2 cellular contexts compared by ENCODE assay signal in the genomic region with DNA sequence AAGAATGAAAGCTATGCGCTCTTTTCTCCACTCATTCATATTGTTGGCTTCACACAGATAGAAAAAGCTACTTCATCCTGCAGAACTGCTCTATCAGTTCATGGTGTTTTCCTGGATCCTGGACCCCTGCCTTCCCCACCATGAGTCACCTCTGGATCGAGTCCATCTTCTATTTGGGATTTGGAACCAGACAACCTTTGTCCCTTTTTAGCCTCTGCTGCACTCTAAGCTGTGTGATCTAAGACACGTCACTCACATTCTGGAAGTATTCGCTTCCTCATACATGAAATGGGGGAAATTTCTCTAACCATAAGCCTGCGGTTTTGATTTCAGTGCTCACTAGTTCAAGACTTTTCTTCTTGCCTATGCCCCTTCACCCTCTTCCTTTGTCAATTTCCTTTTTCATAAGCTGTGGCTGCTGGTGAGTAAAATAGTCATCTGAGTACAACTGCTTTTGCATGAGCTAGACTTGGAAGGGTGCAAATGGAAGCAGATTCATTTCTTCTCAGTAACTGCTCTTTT.
A peak's percentile ranks its signal among the peaks of the same experiment; 100 is the strongest.
TF ChIP-seq lines count a peak whose summit lies in the region.

No MANE protein-coding gene starts in this region.

TF ChIP-seq in A549, 52 proteins besides CTCF, POLR2A, EP300 and RAD21:
- TF ChIP-seq FOSL2 (IDR thresholded peaks at IDR 0.05) = no peak
- TF ChIP-seq FOSL2 (CRISPR knock-in tag; IDR thresholded peaks at IDR 0.05) = peak; percentile 51
- TF ChIP-seq, protein P1, sequence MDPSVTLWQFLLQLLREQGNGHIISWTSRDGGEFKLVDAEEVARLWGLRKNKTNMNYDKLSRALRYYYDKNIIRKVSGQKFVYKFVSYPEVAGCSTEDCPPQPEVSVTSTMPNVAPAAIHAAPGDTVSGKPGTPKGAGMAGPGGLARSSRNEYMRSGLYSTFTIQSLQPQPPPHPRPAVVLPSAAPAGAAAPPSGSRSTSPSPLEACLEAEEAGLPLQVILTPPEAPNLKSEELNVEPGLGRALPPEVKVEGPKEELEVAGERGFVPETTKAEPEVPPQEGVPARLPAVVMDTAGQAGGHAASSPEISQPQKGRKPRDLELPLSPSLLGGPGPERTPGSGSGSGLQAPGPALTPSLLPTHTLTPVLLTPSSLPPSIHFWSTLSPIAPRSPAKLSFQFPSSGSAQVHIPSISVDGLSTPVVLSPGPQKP (IDR thresholded peaks at IDR 0.05; ENCODE audit: low read depth, low read length) = no peak

TF ChIP-seq in endothelial cell of umbilical vein, 7 proteins besides CTCF, POLR2A, EP300 and RAD21:
- TF ChIP-seq, protein P2, sequence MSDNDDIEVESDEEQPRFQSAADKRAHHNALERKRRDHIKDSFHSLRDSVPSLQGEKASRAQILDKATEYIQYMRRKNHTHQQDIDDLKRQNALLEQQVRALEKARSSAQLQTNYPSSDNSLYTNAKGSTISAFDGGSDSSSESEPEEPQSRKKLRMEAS (IDR thresholded peaks at IDR 0.05; ENCODE audit: insufficient read depth, insufficient read length) = no peak
- TF ChIP-seq MYC (IDR thresholded peaks at IDR 0.05; ENCODE audit: low read depth, low read length) (no peak), EZH2 (IDR thresholded peaks at IDR 0.05; ENCODE audit: borderline replicate concordance, low read depth, low read length, severe bottlenecking) (no peak), GATA2 (IDR thresholded peaks at IDR 0.05; ENCODE audit: insufficient read depth, insufficient read length, low read depth, low read length) (peak; percentile 75), JUN (IDR thresholded peaks at IDR 0.05; ENCODE audit: borderline replicate concordance, insufficient read depth, insufficient read length, low read depth) (peak; percentile 53), POLR2AphosphoS5 (IDR thresholded peaks at IDR 0.05; ENCODE audit: insufficient read depth, low read depth, low read length) (peak; percentile 74), FOS (IDR thresholded peaks at IDR 0.05; ENCODE audit: borderline replicate concordance, insufficient read depth, low read length) (peak; percentile 94)
